28 cellular contexts compared by ENCODE assay signal in genomic region chr5:21573915-21574314, GRCh38.
DNase-seq lines count a peak whose midpoint lies in the region; ATAC-seq and TF ChIP-seq lines count a peak whose summit lies in the region.
"Had no signal": no experiment of that assay in that cellular context is flagged by ENCODE, and none has a peak within 500 bp of the region (broad histone marks: within the 10 kb centered on the region; RNA-seq: fewer than 3 reads in every experiment).

No MANE protein-coding gene starts in this region.

- H3K9me3 Mint-ChIP-seq in mesothelial cell of epicardium, result peaks cover 6% of the 10 kb centered on the region

- no peak for ATAC-seq in GM21423 (IDR thresholded peaks at IDR 0.05; ENCODE audit: unreplicated experiment)
- ATAC-seq in HG03196 (IDR thresholded peaks at IDR 0.05; ENCODE audit: unreplicated experiment), result no peak
- ATAC-seq in left colon, result no peak
- ATAC-seq: activated CD8-positive, alpha-beta T cell treated with anti-CD3 and anti-CD28 coated beads, Interleukin-2, amount 10 ng/mL, durations not matched to agents 7 days and 5 days; effector memory CD8-positive, alpha-beta T cell; esophagus mucosa; gastroesophageal sphincter; HepG2 had no signal

- H3K27ac Mint-ChIP-seq in mesothelial cell of epicardium, result peak overlapping the region; percentile 80
- H3K27ac Mint-ChIP-seq: activated CD8-positive, alpha-beta T cell treated with anti-CD3 and anti-CD28 coated beads, Interleukin-2, amount 10 ng/mL, durations not matched to agents 7 days and 5 days; activated T-cell treated with anti-CD3 and anti-CD28 coated beads, Interleukin-2, amount 50 U/mL, for 24 hours; CD4-positive, alpha-beta memory T cell; effector memory CD8-positive, alpha-beta T cell had no signal

- H3K4me3 ChIP-seq in BE2C (ENCODE audit: low read depth, low read length), result peak overlapping the region; percentile 19
- H3K4me3 ChIP-seq: colonic mucosa, gastroesophageal sphincter, lung, PC-9, prostate gland, upper lobe of left lung had no signal

- DNase-seq in BE2C, result no peak
- DNase-seq in GM13977 (ENCODE audit: low spot score), result peak; percentile 0
- DNase-seq in NCI-H748 treated with DMSO at 0.1 percent for 48 hours (lab: John Stamatoyannopoulos, UW), result peak; percentile 60
- DNase-seq in mesothelial cell of epicardium (ENCODE audit: low spot score in 2 of 2, unreplicated experiment in 2 of 2), result no peak
- DNase-seq in NCI-H2081 treated with DMSO at 0.1 percent for 48 hours (lab: John Stamatoyannopoulos, UW), result no peak
- no peak for DNase-seq in left colon
- DNase-seq: activated CD4-positive, CD25-positive, alpha-beta regulatory T cell treated with anti-CD3 and anti-CD28 coated beads, Interleukin-2, amount 50 U/mL, for 72 hours; activated CD8-positive, alpha-beta T cell treated with anti-CD3 and anti-CD28 coated beads, Interleukin-2, amount 10 ng/mL, durations not matched to agents 7 days and 5 days; activated naive CD4-positive, alpha-beta T cell; activated T-cell treated with anti-CD3 and anti-CD28 coated beads, Interleukin-2, amount 50 U/mL, for 24 hours; CD4-positive, alpha-beta memory T cell; colonic mucosa; effector memory CD8-positive, alpha-beta T cell; GDM1; islet precursor cell; Kasumi-1; PC-9; small intestine; stimulated activated CD4-positive, alpha-beta T cell treated with anti-CD3 and anti-CD28 coated beads, Interleukin-1b, Interleukin-23, amount 100 ng/mL, for 48 hours; T-helper 1 cell; upper lobe of left lung had no signal

- in situ Hi-C loops in GM13977 (cut with MboI; ENCODE audit: low pct_unique_long_range_greater_than_20kb, low sequenced_read_pairs, unreplicated experiment), result no loop called here

- intact Hi-C loops in left colon (cut with DNase I, micrococcal nuclease), result no loop called here

- no peak for TF ChIP-seq CTCF in BE2C (IDR thresholded peaks at IDR 0.05; ENCODE audit: low read depth, low read length)
- TF ChIP-seq CTCF in GM13977 (IDR thresholded peaks at IDR 0.05; ENCODE audit: extremely low read depth, insufficient read depth, missing control alignments), result no peak
- no peak for TF ChIP-seq CTCF in mesothelial cell of epicardium (IDR thresholded peaks at IDR 0.05; ENCODE audit: unreplicated experiment)

- peaks cover 9% of the 10 kb centered on the region for H3K36me3 Mint-ChIP-seq in mesothelial cell of epicardium

- peaks cover 28% of the 10 kb centered on the region for H3K4me1 Mint-ChIP-seq in mesothelial cell of epicardium
- H3K4me1 Mint-ChIP-seq: CD4-positive, alpha-beta memory T cell had no signal

- H3K27me3 Mint-ChIP-seq in mesothelial cell of epicardium (ENCODE audit: low read depth), result no peaks in the 10 kb centered on the region
- H3K27me3 Mint-ChIP-seq: activated T-cell treated with anti-CD3 and anti-CD28 coated beads, Interleukin-2, amount 50 U/mL, for 24 hours; CD4-positive, alpha-beta memory T cell; effector memory CD8-positive, alpha-beta T cell had no signal

- H3K4me3 Mint-ChIP-seq in mesothelial cell of epicardium, result no peak overlapping the region
- H3K4me3 Mint-ChIP-seq: activated CD8-positive, alpha-beta T cell treated with anti-CD3 and anti-CD28 coated beads, Interleukin-2, amount 10 ng/mL, durations not matched to agents 7 days and 5 days; activated T-cell treated with anti-CD3 and anti-CD28 coated beads, Interleukin-2, amount 50 U/mL, for 24 hours; CD4-positive, alpha-beta memory T cell; effector memory CD8-positive, alpha-beta T cell had no signal

- no peaks in the 10 kb centered on the region for H3K36me3 ChIP-seq in BE2C
- H3K36me3 ChIP-seq: colonic mucosa, gastroesophageal sphincter, prostate gland, upper lobe of left lung had no signal

- no peaks in the 10 kb centered on the region for H3K27me3 ChIP-seq in BE2C
- H3K27me3 ChIP-seq: colonic mucosa, gastroesophageal sphincter, upper lobe of left lung had no signal

- H3K4me1 ChIP-seq in BE2C, result peaks cover 5% of the 10 kb centered on the region
- H3K4me1 ChIP-seq: colonic mucosa, gastroesophageal sphincter, prostate gland, upper lobe of left lung had no signal

- H3K9me3 ChIP-seq in BE2C, result no peaks in the 10 kb centered on the region
- H3K9me3 ChIP-seq: colonic mucosa, gastroesophageal sphincter, prostate gland, upper lobe of left lung had no signal

Comparison
In these comparisons a context has a peak if more than half of its experiments do, and no peak if none do; other contexts are left out.
1. DNase-seq: peak in GM13977 (single experiment) and NCI-H748 treated with DMSO at 0.1 percent for 48 hours (single experiment); none in BE2C (single experiment), mesothelial cell of epicardium (0 of 2), NCI-H2081 treated with DMSO at 0.1 percent for 48 hours (single experiment) and left colon (0 of 2).